ENCODE assay signal across 8 cellular contexts in genomic region chr5:142324871-142325676, GRCh38.
DNase-seq lines count a peak whose midpoint lies in the region; ATAC-seq and TF ChIP-seq lines count a peak whose summit lies in the region.

A gene with protein sequence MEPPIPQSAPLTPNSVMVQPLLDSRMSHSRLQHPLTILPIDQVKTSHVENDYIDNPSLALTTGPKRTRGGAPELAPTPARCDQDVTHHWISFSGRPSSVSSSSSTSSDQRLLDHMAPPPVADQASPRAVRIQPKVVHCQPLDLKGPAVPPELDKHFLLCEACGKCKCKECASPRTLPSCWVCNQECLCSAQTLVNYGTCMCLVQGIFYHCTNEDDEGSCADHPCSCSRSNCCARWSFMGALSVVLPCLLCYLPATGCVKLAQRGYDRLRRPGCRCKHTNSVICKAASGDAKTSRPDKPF (minus strand): TSS chr5:142325021. CDS start chr5:142315108, 9,913 bp downstream.

- DNase-seq in Ammon's horn (ENCODE audit: low spot score) (peak; percentile 93), NCI-H510A (lab: John Stamatoyannopoulos, UW) (peak; percentile 81), coronary artery (ENCODE audit: low spot score) (peak; percentile 96)
- peak; percentile 94 for DNase-seq in activated CD4-positive, alpha-beta T cell treated with anti-CD3 and anti-CD28 coated beads for 48 hours
- peak; percentile 65 to 82 (median 78) for DNase-seq in stimulated activated CD4-positive, alpha-beta T cell treated with anti-CD3 and anti-CD28 coated beads, Interleukin-1b, Interleukin-23, amount 100 ng/mL, for 24 hours (ENCODE audit: low read depth in 4 of 4, low spot score in 1 of 4)

- ATAC-seq in HG03439 (IDR thresholded peaks at IDR 0.05; ENCODE audit: unreplicated experiment) = peak; percentile 85

- H3K27ac ChIP-seq in coronary artery = peak within 1 kb of the TSS; percentile 94 to 99
- peak within 1 kb of the TSS; percentile 49 for H3K27ac ChIP-seq in layer of hippocampus (ENCODE audit: low read depth, low read length)

- no peak for TF ChIP-seq CTCF in coronary artery (IDR thresholded peaks at IDR 0.05)

- TF ChIP-seq POLR2A in GM19193 (IDR thresholded peaks at IDR 0.05; ENCODE audit: extremely low read depth, insufficient read depth, insufficient read length) = peak; percentile 91

- H3K27me3 ChIP-seq in layer of hippocampus (ENCODE audit: control insufficient read depth, insufficient read depth, low read length) = peaks cover 18% of the 10 kb centered on the region

- peak within 1 kb of the TSS; percentile 90 for H3K4me3 ChIP-seq in coronary artery

Comparison
In these comparisons a context has a peak if more than half of its experiments do, and no peak if none do; other contexts are left out.
1. Peak in every context shown above with its lines: DNase-seq, ATAC-seq, H3K4me3 ChIP-seq and H3K27ac ChIP-seq.